ENCODE assay signal across 9 cellular contexts in the genomic region with DNA sequence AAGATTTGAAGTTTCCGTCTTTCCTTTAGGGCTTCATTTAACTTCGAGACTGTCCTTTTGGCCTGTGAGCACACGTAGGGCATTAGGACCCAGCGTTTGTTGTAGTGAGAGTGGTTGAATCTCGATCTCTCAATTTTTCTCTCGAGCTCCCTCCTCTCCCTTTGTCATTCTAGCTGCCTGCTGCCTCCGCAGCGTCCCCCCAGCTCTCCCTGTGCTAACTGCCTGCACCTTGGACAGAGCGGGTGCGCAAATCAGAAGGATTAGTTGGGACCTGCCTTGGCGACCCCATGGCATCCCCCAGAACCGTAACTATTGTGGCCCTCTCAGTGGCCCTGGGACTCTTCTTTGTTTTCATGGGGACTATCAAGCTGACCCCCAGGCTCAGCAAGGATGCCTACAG. TPM values are rescaled to one million over a fixed set of nuclear protein-coding genes. Genes with fewer than 3 reads are reported as not detected.
A peak's percentile ranks its signal among the peaks of the same experiment; 100 is the strongest.
DNase-seq lines count a peak whose midpoint lies in the region; ATAC-seq and TF ChIP-seq lines count a peak whose summit lies in the region.
"Had no signal": no experiment of that assay in that cellular context is flagged by ENCODE, and none has a peak within 500 bp of the region (broad histone marks: within the 10 kb centered on the region; RNA-seq: fewer than 3 reads in every experiment).

Gene TMEM35A, plus strand, starts transcription at position 164 of the 400 bp plus-strand sequence. Its CDS starts 124 bp downstream, at position 288.

- H3K9ac ChIP-seq in mesendoderm (ENCODE audit: low read length) = peak within 1 kb of the TSS; percentile 9

- H2AK5ac ChIP-seq in mesendoderm (ENCODE audit: low read length) = no peak within 1 kb of the TSS

- no peak for ATAC-seq in GM19455 (IDR thresholded peaks at IDR 0.05; ENCODE audit: unreplicated experiment)
- no peak for ATAC-seq in GM19467 (IDR thresholded peaks at IDR 0.05; ENCODE audit: unreplicated experiment)

- no peaks in the 10 kb centered on the region for H3K36me3 Mint-ChIP-seq in activated naive CD4-positive, alpha-beta T cell treated with anti-CD3 and anti-CD28 coated beads for 36 hours (ENCODE audit: low read depth)

- H3K56ac ChIP-seq in mesendoderm (ENCODE audit: low read length) = peak within 1 kb of the TSS; percentile 29

- no peak within 1 kb of the TSS for H3K27ac ChIP-seq in mesendoderm (ENCODE audit: low read depth, low read length)
- no peak within 1 kb of the TSS for H3K27ac ChIP-seq in suprapubic skin

- DNase-seq in NCI-H2081 (lab: John Stamatoyannopoulos, UW) (peak; percentile 23 to 43), NCI-H2081 treated with DMSO at 0.1 percent for 48 hours (lab: John Stamatoyannopoulos, UW) (no peak), choroid plexus epithelial cell (ENCODE audit: low read depth) (peak; percentile 43), mesendoderm (peak; percentile 49), suprapubic skin (ENCODE audit: low spot score in 2 of 2) (no peak)
- no peak for DNase-seq in activated naive CD4-positive, alpha-beta T cell treated with anti-CD3 and anti-CD28 coated beads for 36 hours

- H3K4me1 Mint-ChIP-seq in activated naive CD4-positive, alpha-beta T cell treated with anti-CD3 and anti-CD28 coated beads for 36 hours (ENCODE audit: low read depth) = peaks cover 8% of the 10 kb centered on the region

- no peak within 1 kb of the TSS for H3K23ac ChIP-seq in mesendoderm (ENCODE audit: low read length)

- H3K4me3 ChIP-seq in choroid plexus epithelial cell (ENCODE audit: low read depth, low read length) (peak within 1 kb of the TSS; percentile 60), mesendoderm (ENCODE audit: low read length) (peak within 1 kb of the TSS; percentile 18), suprapubic skin (peak within 1 kb of the TSS; percentile 33)

- H3K4ac ChIP-seq in mesendoderm (ENCODE audit: low read depth, low read length) = no peak within 1 kb of the TSS

- H3K4me3 Mint-ChIP-seq in activated naive CD4-positive, alpha-beta T cell treated with anti-CD3 and anti-CD28 coated beads for 36 hours = no peak within 1 kb of the TSS
- H3K4me3 Mint-ChIP-seq: T-helper 1 cell treated with Interleukin-12 subunit alpha and Interleukin-12 subunit beta and Interleukin-4 antibody, amounts not matched to agents 30 μg/mL and 1 μg/mL, for 36 hours had no signal

- H3K27me3 Mint-ChIP-seq in activated naive CD4-positive, alpha-beta T cell treated with anti-CD3 and anti-CD28 coated beads for 36 hours (ENCODE audit: low read depth) = peaks cover 11% of the 10 kb centered on the region

- H2BK120ac ChIP-seq in mesendoderm (ENCODE audit: low read depth, low read length) = no peak within 1 kb of the TSS

- H2BK15ac ChIP-seq in mesendoderm (replicated peaks; ENCODE audit: low read depth) = no peak within 1 kb of the TSS

- no peaks in the 10 kb centered on the region for H3K79me2 ChIP-seq in mesendoderm (ENCODE audit: control insufficient read depth, insufficient read depth, low read length)

- no peak within 1 kb of the TSS for H3K27ac Mint-ChIP-seq in activated naive CD4-positive, alpha-beta T cell treated with anti-CD3 and anti-CD28 coated beads for 36 hours
- H3K27ac Mint-ChIP-seq: T-helper 1 cell treated with Interleukin-12 subunit alpha and Interleukin-12 subunit beta and Interleukin-4 antibody, amounts not matched to agents 30 μg/mL and 1 μg/mL, for 36 hours had no signal

- no peaks in the 10 kb centered on the region for H3K4me1 ChIP-seq in mesendoderm (ENCODE audit: control insufficient read depth, low read depth, low read length)
- H3K4me1 ChIP-seq in suprapubic skin = no peaks in the 10 kb centered on the region

- H3K4me2 ChIP-seq in mesendoderm (ENCODE audit: low read length) = peak within 1 kb of the TSS; percentile 42

- no peaks in the 10 kb centered on the region for H3K27me3 ChIP-seq in mesendoderm (ENCODE audit: insufficient read depth, low read length, poor library complexity)
- H3K27me3 ChIP-seq in suprapubic skin = no peaks in the 10 kb centered on the region

- H4K5ac ChIP-seq in mesendoderm (ENCODE audit: low read length) = no peak within 1 kb of the TSS

- intact Hi-C loops in activated naive CD4-positive, alpha-beta T cell treated with anti-CD3 and anti-CD28 coated beads for 36 hours (cut with micrococcal nuclease) = no loop called here

- H3K9me3 ChIP-seq in suprapubic skin = no peaks in the 10 kb centered on the region

- CTCF ChIA-PET in activated naive CD4-positive, alpha-beta T cell treated with anti-CD3 and anti-CD28 coated beads for 36 hours (lab: Charles Lee) = no interaction called here

- no peak for TF ChIP-seq POLR2A in suprapubic skin (IDR thresholded peaks at IDR 0.05)

- no peak within 1 kb of the TSS for H4K8ac ChIP-seq in mesendoderm (ENCODE audit: low read depth, low read length)

- no peak within 1 kb of the TSS for H2BK5ac ChIP-seq in mesendoderm (ENCODE audit: low read length)

- no peaks in the 10 kb centered on the region for H3K9me3 Mint-ChIP-seq in activated naive CD4-positive, alpha-beta T cell treated with anti-CD3 and anti-CD28 coated beads for 36 hours
- H3K9me3 Mint-ChIP-seq: T-helper 1 cell treated with Interleukin-12 subunit alpha and Interleukin-12 subunit beta and Interleukin-4 antibody, amounts not matched to agents 30 μg/mL and 1 μg/mL, for 36 hours had no signal

- TF ChIP-seq EP300 in suprapubic skin (IDR thresholded peaks at IDR 0.05) = no peak

- H3K79me1 ChIP-seq in mesendoderm (ENCODE audit: low read length) = no peaks in the 10 kb centered on the region

- no peak within 1 kb of the TSS for H3K18ac ChIP-seq in mesendoderm (ENCODE audit: low read length)

- TF ChIP-seq CTCF in choroid plexus epithelial cell (conservative IDR thresholded peaks at IDR 0.05; ENCODE audit: low read depth, low read length) (no peak), suprapubic skin (IDR thresholded peaks at IDR 0.05) (no peak)

- H3K36me3 ChIP-seq in mesendoderm (ENCODE audit: control insufficient read depth, insufficient read depth, low read length) = no peaks in the 10 kb centered on the region
- no peaks in the 10 kb centered on the region for H3K36me3 ChIP-seq in suprapubic skin

- WGBS in mesendoderm (ENCODE audit: extremely low coverage, insufficient coverage, low lambda C conversion rate) = no CpG with 5 or more reads among the region's 12 CpGs
- 17% methylated on average over 12 of the region's 12 CpGs for WGBS in suprapubic skin

RNA-seq across cellular contexts. Expression of gene TMEM35A, which starts in this region (rescaled TPM):
- polyA plus RNA-seq in mesendoderm (2013, experiment 1 of 2) = 1.0 TPM
- 1.1 TPM for polyA plus RNA-seq in mesendoderm (2013, experiment 2 of 2)
- total RNA-seq in suprapubic skin = under 1 TPM in 1 of 4 donors, not detected in 3; 0.21 TPM
- not detected for total RNA-seq in activated naive CD4-positive, alpha-beta T cell treated with anti-CD3 and anti-CD28 coated beads for 36 hours

Comparison
In these comparisons a context has a peak if more than half of its experiments do, and no peak if none do; other contexts are left out.
1. DNase-seq: peak in NCI-H2081 (2 of 2), choroid plexus epithelial cell (single experiment) and mesendoderm (single experiment); none in NCI-H2081 treated with DMSO at 0.1 percent for 48 hours (single experiment), suprapubic skin (0 of 2) and activated naive CD4-positive, alpha-beta T cell treated with anti-CD3 and anti-CD28 coated beads for 36 hours (single experiment).
2. Peak in every context shown above with its lines, with median percentiles within 50 percentile points of each other: H3K4me3 ChIP-seq.